15 cellular contexts compared by ENCODE assay signal in the genomic region with DNA sequence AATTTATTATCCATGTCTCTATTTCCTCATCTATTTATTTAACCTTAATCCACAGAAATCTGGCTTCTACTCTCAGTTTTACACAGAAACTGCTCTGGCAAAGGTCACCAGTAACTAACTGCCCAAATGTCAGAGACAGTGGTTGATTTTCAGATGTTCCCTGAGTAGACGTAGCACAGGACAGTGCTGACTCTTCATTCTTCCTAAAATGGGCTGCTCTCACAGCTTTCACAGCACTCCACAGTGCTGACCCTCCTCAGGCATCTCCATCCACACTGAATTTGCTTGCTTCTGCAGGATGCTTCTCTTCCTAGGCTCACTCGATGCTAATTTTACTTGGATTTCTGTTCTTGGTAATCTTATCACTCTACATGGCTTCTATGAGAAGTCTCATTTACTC.
DNase-seq lines count a peak whose midpoint lies in the region; ATAC-seq and TF ChIP-seq lines count a peak whose summit lies in the region.
"Had no signal": no experiment of that assay in that cellular context is flagged by ENCODE, and none has a peak within 500 bp of the region (broad histone marks: within the 10 kb centered on the region; RNA-seq: fewer than 3 reads in every experiment).

No MANE protein-coding gene starts in this region.

- no peak overlapping the region for H3K27ac ChIP-seq in right cardiac atrium (ENCODE audit: low read length)
- no peak overlapping the region for H3K27ac ChIP-seq in neural progenitor cell

- intact Hi-C loops in right cardiac atrium (cut with DNase I) (loop anchor here in 3 of 4 donors (5.0 to 10.0 kb wide), 3 partner anchors 436 to 448 kb away; no protein-coding TSS in a partner anchor), cardiac septum (cut with DNase I) (loop anchor here (5.0 kb wide), 1 partner anchor 448 kb away; no protein-coding TSS in a partner anchor)

- H3K9ac ChIP-seq in neural progenitor cell, result no peak overlapping the region

- H3K36me3 Mint-ChIP-seq in neural progenitor cell, result no peaks in the 10 kb centered on the region

- H3K4me2 ChIP-seq in neural progenitor cell, result no peak overlapping the region

- peak overlapping the region; percentile 54 for H2AFZ ChIP-seq in neural progenitor cell (replicated peaks)

- no peaks in the 10 kb centered on the region for H3K4me1 Mint-ChIP-seq in neural progenitor cell
- H3K4me1 Mint-ChIP-seq: B cell had no signal

- ATAC-seq in right cardiac atrium (peak; percentile 28 to 33), GM21528 (IDR thresholded peaks at IDR 0.05; ENCODE audit: low FRiP score, unreplicated experiment) (no peak), GM21515 (IDR thresholded peaks at IDR 0.05; ENCODE audit: unreplicated experiment) (no peak)
- ATAC-seq: GM12878, HepG2 had no signal

- H3K4me3 Mint-ChIP-seq in neural progenitor cell, result no peak overlapping the region
- H3K4me3 Mint-ChIP-seq: B cell; CD4-positive, alpha-beta T cell had no signal

- no peaks in the 10 kb centered on the region for H3F3A ChIP-seq in neural progenitor cell (ENCODE audit: low read depth)

- H3K4me3 ChIP-seq in right cardiac atrium (ENCODE audit: low read length) (no peak overlapping the region), neural progenitor cell (no peak overlapping the region)
- H3K4me3 ChIP-seq: GM12878, HAP-1 had no signal

- TF ChIP-seq CTCF in neural progenitor cell (IDR thresholded peaks at IDR 0.05), result no peak

- no peaks in the 10 kb centered on the region for H3K27me3 ChIP-seq in right cardiac atrium (ENCODE audit: control insufficient read depth, insufficient read depth)
- no peaks in the 10 kb centered on the region for H3K27me3 ChIP-seq in neural progenitor cell

- no peak for DNase-seq in right cardiac atrium
- no peak for DNase-seq in cardiac septum (ENCODE audit: low spot score)
- DNase-seq in NCI-H69 (lab: John Stamatoyannopoulos, UW), result peak; percentile 3
- no peak for DNase-seq in neural progenitor cell (ENCODE audit: low spot score)
- no peak for DNase-seq in NCI-H2196 treated with DMSO at 0.1 percent for 48 hours (lab: John Stamatoyannopoulos, UW; ENCODE audit: unreplicated experiment)
- DNase-seq: C1 segment of cervical spinal cord; Calu3; CD4-positive, alpha-beta T cell; DMS 273 treated with DMSO at 0.1 percent for 48 hours had no signal

- H3K9me3 Mint-ChIP-seq in neural progenitor cell, result no peaks in the 10 kb centered on the region
- H3K9me3 Mint-ChIP-seq: CD4-positive, alpha-beta T cell had no signal

- no peaks in the 10 kb centered on the region for H3K79me2 ChIP-seq in neural progenitor cell (ENCODE audit: low read depth)

- no peaks in the 10 kb centered on the region for H3K36me3 ChIP-seq in neural progenitor cell
- H3K36me3 ChIP-seq: HAP-1 had no signal

- no peaks in the 10 kb centered on the region for H3K27me3 Mint-ChIP-seq in neural progenitor cell (ENCODE audit: insufficient read depth, low read depth)
- H3K27me3 Mint-ChIP-seq: B cell; CD4-positive, alpha-beta T cell had no signal

- H3K27ac Mint-ChIP-seq in neural progenitor cell, result no peak overlapping the region
- H3K27ac Mint-ChIP-seq: B cell; CD4-positive, alpha-beta T cell had no signal

- H3K9me3 ChIP-seq in right cardiac atrium (ENCODE audit: control insufficient read depth, low read length), result no peaks in the 10 kb centered on the region
- H3K9me3 ChIP-seq in neural progenitor cell (ENCODE audit: low read depth), result no peaks in the 10 kb centered on the region
- H3K9me3 ChIP-seq: HAP-1 had no signal

- H4K20me1 ChIP-seq in neural progenitor cell (ENCODE audit: low read depth), result no peaks in the 10 kb centered on the region

- WGBS in right cardiac atrium, result 11% methylated on average over 2 of the region's 2 CpGs

- no peaks in the 10 kb centered on the region for H3K4me1 ChIP-seq in right cardiac atrium (ENCODE audit: control insufficient read depth, insufficient read depth, low read length)
- H3K4me1 ChIP-seq in neural progenitor cell, result no peaks in the 10 kb centered on the region

Comparison
In these comparisons a context has a peak if more than half of its experiments do, and no peak if none do; other contexts are left out.
1. ATAC-seq: peak in right cardiac atrium (2 of 2); none in GM21528 (single experiment) and GM21515 (single experiment).